Comparison of ENCODE assay signal across 9 cellular contexts in genomic region chr20:38447931-38448675, GRCh38. TPM values are rescaled to one million over a fixed set of nuclear protein-coding genes. Genes with fewer than 3 reads are reported as not detected.
A peak's percentile ranks its signal among the peaks of the same experiment; 100 is the strongest.
DNase-seq lines count a peak whose midpoint lies in the region; ATAC-seq and TF ChIP-seq lines count a peak whose summit lies in the region.
"Had no signal": no experiment of that assay in that cellular context is flagged by ENCODE, and none has a peak within 500 bp of the region (broad histone marks: within the 10 kb centered on the region; RNA-seq: fewer than 3 reads in every experiment).

No MANE protein-coding gene starts in this region.

- 87% methylated on average over 10 of the region's 10 CpGs for WGBS in suprapubic skin

- H3K27me3 Mint-ChIP-seq in IgD-negative memory B cell (no peaks in the 10 kb centered on the region), nephron progenitor cell (ENCODE audit: low read depth, poor library complexity) (peaks cover 16% of the 10 kb centered on the region)

- H3K9me3 ChIP-seq in suprapubic skin: no peaks in the 10 kb centered on the region

- TF ChIP-seq POLR2A in suprapubic skin (IDR thresholded peaks at IDR 0.05): no peak

- TF ChIP-seq EP300 in suprapubic skin (IDR thresholded peaks at IDR 0.05): no peak

- no peak for DNase-seq in activated naive CD4-positive, alpha-beta T cell treated with anti-CD3 and anti-CD28 coated beads, Interleukin-2, amount 50 U/mL, for 72 hours (ENCODE audit: low spot score in 2 of 2)
- DNase-seq in nephron progenitor cell: no peak
- DNase-seq in NK-92 (lab: John Stamatoyannopoulos, UW; ENCODE audit: unreplicated experiment): no peak
- DNase-seq in suprapubic skin (ENCODE audit: low spot score in 2 of 2): no peak
- DNase-seq: activated gamma-delta T cell treated with Interleukin-2 at 50 U/mL for 16 hours, NCI-H187 treated with DMSO at 0.1 percent for 48 hours had no signal

- ATAC-seq in activated naive CD4-positive, alpha-beta T cell treated with anti-CD3 and anti-CD28 coated beads, Interleukin-2, amount 50 U/mL, for 72 hours: no peak
- no peak for ATAC-seq in HG02623 (IDR thresholded peaks at IDR 0.05; ENCODE audit: unreplicated experiment)

- H3K4me1 Mint-ChIP-seq in IgD-negative memory B cell: peaks cover 13 to 22% (median 19%) of the 10 kb centered on the region in 3 donors
- H3K4me1 Mint-ChIP-seq in nephron progenitor cell: peaks cover 32% of the 10 kb centered on the region

- no peak overlapping the region for H3K27ac ChIP-seq in suprapubic skin

- H3K27ac Mint-ChIP-seq in IgD-negative memory B cell (peak overlapping the region; percentile 40 to 76 (median 69)), nephron progenitor cell (no peak overlapping the region)
- peak overlapping the region; percentile 85 to 93 for H3K27ac Mint-ChIP-seq in activated naive CD4-positive, alpha-beta T cell treated with anti-CD3 and anti-CD28 coated beads, Interleukin-2, amount 50 U/mL, for 72 hours

- H3K27me3 ChIP-seq in suprapubic skin: no peaks in the 10 kb centered on the region

- H3K36me3 ChIP-seq in suprapubic skin: peaks cover 27% of the 10 kb centered on the region

- H3K36me3 Mint-ChIP-seq in IgD-negative memory B cell (peaks cover 9% of the 10 kb centered on the region), nephron progenitor cell (ENCODE audit: low read depth) (peaks cover 31% of the 10 kb centered on the region)
- peaks cover 6 to 33% of the 10 kb centered on the region in 2 donors for H3K36me3 Mint-ChIP-seq in activated naive CD4-positive, alpha-beta T cell treated with anti-CD3 and anti-CD28 coated beads, Interleukin-2, amount 50 U/mL, for 72 hours

- peaks cover 14% of the 10 kb centered on the region for H3K4me1 ChIP-seq in suprapubic skin

- H3K4me3 ChIP-seq in suprapubic skin: no peak overlapping the region

- peak; percentile 27 for TF ChIP-seq CTCF in GM12873 (IDR thresholded peaks at IDR 0.05; ENCODE audit: insufficient read depth, low read depth, low read length, missing control alignments)
- no peak for TF ChIP-seq CTCF in nephron progenitor cell (IDR thresholded peaks at IDR 0.05)
- no peak for TF ChIP-seq CTCF in suprapubic skin (IDR thresholded peaks at IDR 0.05)

- H3K4me3 Mint-ChIP-seq in IgD-negative memory B cell: peak overlapping the region; percentile 81 to 92 (median 87)
- H3K4me3 Mint-ChIP-seq in nephron progenitor cell: peak overlapping the region; percentile 87

- H3K9me3 Mint-ChIP-seq in IgD-negative memory B cell: peaks cover 0 to 1% (median 0%) of the 10 kb centered on the region in 3 donors
- H3K9me3 Mint-ChIP-seq in activated naive CD4-positive, alpha-beta T cell treated with anti-CD3 and anti-CD28 coated beads, Interleukin-2, amount 50 U/mL, for 72 hours: no peaks in the 10 kb centered on the region
- no peaks in the 10 kb centered on the region for H3K9me3 Mint-ChIP-seq in nephron progenitor cell

RNA-seq across cellular contexts. Expression of gene SNHG17, which starts 13.0 kb away (rescaled TPM):
- 114 TPM for polyA plus RNA-seq in IgD-negative memory B cell
- total RNA-seq in activated naive CD4-positive, alpha-beta T cell treated with anti-CD3 and anti-CD28 coated beads, Interleukin-2, amount 50 U/mL, for 72 hours: 100 to 1,000 TPM in 1 of 2 donors, 10 to 100 TPM in 1; 72.3 to 102 TPM
- 10 to 100 TPM; 45.6 to 72.5 (median 57.9) TPM for total RNA-seq in suprapubic skin

RNA-seq across cellular contexts. Expression of gene RALGAPB, which starts 24.5 kb away (rescaled TPM):
- 13.0 TPM for polyA plus RNA-seq in IgD-negative memory B cell
- 10 to 100 TPM; 27.0 to 32.4 TPM for total RNA-seq in activated naive CD4-positive, alpha-beta T cell treated with anti-CD3 and anti-CD28 coated beads, Interleukin-2, amount 50 U/mL, for 72 hours
- total RNA-seq in suprapubic skin: 10 to 100 TPM; 34.4 to 86.7 (median 44.2) TPM
